22 cellular contexts compared by ENCODE assay signal in the genomic region with DNA sequence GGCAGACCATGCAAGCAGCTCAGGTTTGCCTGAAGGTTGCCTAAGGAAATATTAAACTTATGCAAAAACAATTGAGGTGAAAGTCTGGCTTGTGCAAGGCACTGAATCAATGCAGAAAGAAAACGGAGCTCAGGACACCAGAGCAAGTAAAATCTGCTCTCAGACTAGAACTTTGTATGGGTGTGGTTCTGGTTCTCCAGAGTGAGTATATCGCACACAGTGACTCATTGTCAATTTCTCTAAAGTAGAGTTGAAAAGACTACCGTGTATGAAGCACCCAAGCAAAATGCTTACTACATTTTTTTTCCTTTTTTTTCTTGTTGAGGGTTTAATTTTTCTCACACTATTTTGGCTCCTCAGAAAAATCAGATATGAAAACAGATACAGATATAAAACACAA.
"Had no signal": no experiment of that assay in that cellular context is flagged by ENCODE, and none has a peak within 500 bp of the region (broad histone marks: within the 10 kb centered on the region; RNA-seq: fewer than 3 reads in every experiment).

No MANE protein-coding gene starts in this region.

- DNase-seq: activated CD4-positive, alpha-beta T cell treated with anti-CD3 and anti-CD28 coated beads, Interleukin-2, amount 50 U/mL, for 4 hours; activated CD8-positive, alpha-beta memory T cell treated with anti-CD3 and anti-CD28 coated beads for 24 hours; activated CD8-positive, alpha-beta memory T cell treated with anti-CD3 and anti-CD28 coated beads, Interleukin-2, amount 50 U/mL, for 4 hours; activated T-cell treated with anti-CD3 and anti-CD28 coated beads, Interleukin-2, amount 50 U/mL, for 24 hours; aorta; caudate nucleus; effector CD8-positive, alpha-beta T cell; hippocampal formation; kidney glomerular epithelial cell; left ventricle myocardium superior; naive B cell; retina; sigmoid colon; stimulated activated CD4-positive, alpha-beta T cell treated with anti-CD3 and anti-CD28 coated beads, Interleukin-15, amount 100 ng/mL, for 24 hours; stimulated activated naive CD4-positive, alpha-beta T cell had no signal

- H3K27ac ChIP-seq: foreskin keratinocyte, sigmoid colon, thoracic aorta, vagina had no signal

- H3K4me1 ChIP-seq: foreskin keratinocyte, sigmoid colon, vagina had no signal

- H3K36me3 ChIP-seq: sigmoid colon, thoracic aorta, vagina had no signal

- H3K4me3 ChIP-seq: sigmoid colon, smooth muscle cell, thoracic aorta, vagina had no signal

- H3K4me2 ChIP-seq: smooth muscle cell had no signal

- H3K9me3 ChIP-seq: thoracic aorta, vagina had no signal

- ATAC-seq: activated naive CD4-positive, alpha-beta T cell treated with anti-CD3 and anti-CD28 coated beads, Interleukin-2, amount 50 U/mL, for 72 hours; activated T-helper 17 cell treated with anti-CD3 and anti-CD28 coated beads, Interleukin-2, amount 50 U/mL, for 72 hours; foreskin keratinocyte; left ventricle myocardium superior; WTC11 had no signal

- H3K27me3 ChIP-seq: foreskin keratinocyte, sigmoid colon, vagina had no signal
